In genomic region chrX:112738347-112739033, GRCh38 we compare ENCODE assay signal across 13 cellular contexts. TPM values are rescaled to one million over a fixed set of nuclear protein-coding genes. Genes with fewer than 3 reads are reported as not detected.
DNase-seq lines count a peak whose midpoint lies in the region; ATAC-seq lines count a peak whose summit lies in the region.
"Had no signal": no experiment of that assay in that cellular context is flagged by ENCODE, and none has a peak within 500 bp of the region (broad histone marks: within the 10 kb centered on the region; RNA-seq: fewer than 3 reads in every experiment).

No MANE protein-coding gene starts in this region.

- ATAC-seq in GM21717 (IDR thresholded peaks at IDR 0.05; ENCODE audit: unreplicated experiment) (peak; percentile 73), HG03439 (IDR thresholded peaks at IDR 0.05; ENCODE audit: unreplicated experiment) (peak; percentile 66)
- ATAC-seq: gastrocnemius medialis, left cardiac atrium had no signal

- DNase-seq in activated T-cell treated with anti-CD3 and anti-CD28 coated beads, Interleukin-2, amount 50 U/mL, for 48 hours, result peak; percentile 46 to 60
- DNase-seq in activated T-cell treated with anti-CD3 and anti-CD28 coated beads for 4 hours, result no peak
- DNase-seq in stimulated activated CD8-positive, alpha-beta memory T cell treated with anti-CD3 and anti-CD28 coated beads, Interleukin-15, amount 100 ng/mL, for 48 hours (ENCODE audit: low read depth in 2 of 2), result peak; percentile 1 to 12
- no peak for DNase-seq in KG1 (lab: John Stamatoyannopoulos, UW)
- no peak for DNase-seq in mesenteric fat pad (ENCODE audit: low spot score)
- DNase-seq in GDM1 (lab: John Stamatoyannopoulos, UW), result no peak
- DNase-seq: DMS53, gastrocnemius medialis, left cardiac atrium, NCI-H2107, sigmoid colon had no signal

RNA-seq across cellular contexts. Expression of gene LHFPL1, which starts 58.8 kb away (rescaled TPM):
- total RNA-seq in mesenteric fat pad, result not detected

Comparison
In these comparisons a context has a peak if more than half of its experiments do, and no peak if none do; other contexts are left out.
1. DNase-seq: peak in activated T-cell treated with anti-CD3 and anti-CD28 coated beads, Interleukin-2, amount 50 U/mL, for 48 hours (2 of 2) and stimulated activated CD8-positive, alpha-beta memory T cell treated with anti-CD3 and anti-CD28 coated beads, Interleukin-15, amount 100 ng/mL, for 48 hours (2 of 2); none in activated T-cell treated with anti-CD3 and anti-CD28 coated beads for 4 hours (single experiment), KG1 (single experiment), mesenteric fat pad (single experiment) and GDM1 (single experiment).